1 cellular context compared by ENCODE assay signal in genomic region chr9:119435066-119435465, GRCh38.
TF ChIP-seq lines count a peak whose summit lies in the region.

No MANE protein-coding gene starts in this region.

TF ChIP-seq in WTC11, 78 proteins besides CTCF, POLR2A, EP300 and RAD21 (continued from another document):
- TF ChIP-seq PREB (CRISPR knock-in tag; IDR thresholded peaks at IDR 0.05; ENCODE audit: borderline replicate concordance): no peak
- no peak for TF ChIP-seq ERG (CRISPR knock-in tag; IDR thresholded peaks at IDR 0.05)
